ENCODE assay signal across 9 cellular contexts in genomic region chr17:7293821-7294613, GRCh38. TPM values are rescaled to one million over a fixed set of nuclear protein-coding genes. Genes with fewer than 3 reads are reported as not detected.
DNase-seq lines count a peak whose midpoint lies in the region; ATAC-seq, FAIRE-seq and TF ChIP-seq lines count a peak whose summit lies in the region.
"Had no signal": no experiment of that assay in that cellular context is flagged by ENCODE, and none has a peak within 500 bp of the region (broad histone marks: within the 10 kb centered on the region; RNA-seq: fewer than 3 reads in every experiment).

No MANE protein-coding gene starts in this region.

- H3K4me1 ChIP-seq in OCI-LY7 (ENCODE audit: insufficient read depth, low read length, poor library complexity, severe bottlenecking) (peaks cover 35% of the 10 kb centered on the region), gastroesophageal sphincter (peaks cover 5 to 79% (median 41%) of the 10 kb centered on the region in 3 donors), parathyroid adenoma (peaks cover 13% of the 10 kb centered on the region), BE2C (no peaks in the 10 kb centered on the region)

- H2AFZ ChIP-seq in OCI-LY7 (ENCODE audit: low read length): no peak overlapping the region
- peak overlapping the region; percentile 65 for H2AFZ ChIP-seq in parathyroid adenoma

- CTCF ChIA-PET in OCI-LY7 (lab: Charles Lee; ENCODE audit: unreplicated experiment): no interaction called here

- TF ChIP-seq POLR2A in gastroesophageal sphincter (IDR thresholded peaks at IDR 0.05) (peak in 1 of 2 donors; percentile 22), H54 (IDR thresholded peaks at IDR 0.05; ENCODE audit: low read depth, low read length) (no peak)

- no peaks in the 10 kb centered on the region for H3K9me2 ChIP-seq in OCI-LY7 (ENCODE audit: insufficient read depth, low read length)

- POLR2A ChIA-PET in OCI-LY7 (lab: Charles Lee): no interaction called here

- H3K4me3 ChIP-seq in OCI-LY7 (ENCODE audit: low read depth, low read length, poor library complexity, severe bottlenecking) (no peak overlapping the region), gastroesophageal sphincter (peak overlapping the region in 1 of 2 donors; percentile 49), parathyroid adenoma (ENCODE audit: low read depth, low read length) (no peak overlapping the region), BE2C (ENCODE audit: low read depth, low read length) (no peak overlapping the region)

- no peak overlapping the region for H3K9ac ChIP-seq in parathyroid adenoma

- H3K27me3 ChIP-seq in gastroesophageal sphincter: peaks cover 40% of the 10 kb centered on the region
- no peaks in the 10 kb centered on the region for H3K27me3 ChIP-seq in parathyroid adenoma (ENCODE audit: control insufficient read depth, insufficient read depth, low read length)
- peaks cover 28% of the 10 kb centered on the region for H3K27me3 ChIP-seq in BE2C

- TF ChIP-seq EP300 in gastroesophageal sphincter (IDR thresholded peaks at IDR 0.05): no peak

- FAIRE-seq in H54 (lab: Jason Lieb, UNC): no peak

- H3K79me2 ChIP-seq in OCI-LY7 (ENCODE audit: insufficient read depth, low read depth, low read length) (no peaks in the 10 kb centered on the region), parathyroid adenoma (no peaks in the 10 kb centered on the region)

- BruUV-seq in OCI-LY7 (replicated peaks; lab: Mats Ljungman, UMichigan): no TSS peak

- no peaks in the 10 kb centered on the region for H3K9me3 ChIP-seq in OCI-LY7 (ENCODE audit: low read length)
- H3K9me3 ChIP-seq in gastroesophageal sphincter: no peaks in the 10 kb centered on the region
- no peaks in the 10 kb centered on the region for H3K9me3 ChIP-seq in parathyroid adenoma (ENCODE audit: control insufficient read depth, low read length)
- no peaks in the 10 kb centered on the region for H3K9me3 ChIP-seq in BE2C

- intact Hi-C loops in OCI-LY7 (cut with micrococcal nuclease; ENCODE audit: unreplicated experiment): no loop called here

- H3K27ac ChIP-seq in OCI-LY7 (ENCODE audit: low read depth, low read length, poor library complexity, severe bottlenecking): no peak overlapping the region
- peak overlapping the region; percentile 39 to 98 (median 89) for H3K27ac ChIP-seq in gastroesophageal sphincter
- no peak overlapping the region for H3K27ac ChIP-seq in parathyroid adenoma

- no peaks in the 10 kb centered on the region for H4K20me1 ChIP-seq in OCI-LY7 (ENCODE audit: insufficient read depth, low read length)

- 0 to 83% methylated on average over 1 of the region's 75 CpGs for WGBS in gastroesophageal sphincter (ENCODE audit: low coverage in 1 of 2), 2 donors

- ATAC-seq in gastroesophageal sphincter (no peak), HG03159 (IDR thresholded peaks at IDR 0.05; ENCODE audit: unreplicated experiment) (no peak)

- no peak for TF ChIP-seq CTCF in GM13977 (IDR thresholded peaks at IDR 0.05; ENCODE audit: extremely low read depth, insufficient read depth, missing control alignments)
- no peak for TF ChIP-seq CTCF in OCI-LY7 (conservative IDR thresholded peaks at IDR 0.05; ENCODE audit: low read length)
- TF ChIP-seq CTCF in gastroesophageal sphincter (IDR thresholded peaks at IDR 0.05): no peak
- TF ChIP-seq CTCF in parathyroid adenoma (IDR thresholded peaks at IDR 0.05): no peak
- TF ChIP-seq CTCF in BE2C (IDR thresholded peaks at IDR 0.05; ENCODE audit: low read depth, low read length): no peak

- DNase-seq in GM13977 (ENCODE audit: low spot score): peak; percentile 44
- no peak for DNase-seq in OCI-LY7 (ENCODE audit: low spot score)
- no peak for DNase-seq in hepatic stellate cell (ENCODE audit: low spot score)
- DNase-seq in H54 (ENCODE audit: insufficient read length, low spot score): no peak
- no peak for DNase-seq in BE2C
- DNase-seq: amniotic stem cell had no signal

- H3K36me3 ChIP-seq in OCI-LY7 (ENCODE audit: insufficient read depth, low read length) (no peaks in the 10 kb centered on the region), gastroesophageal sphincter (no peaks in the 10 kb centered on the region), parathyroid adenoma (ENCODE audit: control insufficient read depth, insufficient read depth, low read length) (no peaks in the 10 kb centered on the region), BE2C (no peaks in the 10 kb centered on the region)

- in situ Hi-C loops in GM13977 (cut with MboI; ENCODE audit: low pct_unique_long_range_greater_than_20kb, low sequenced_read_pairs, unreplicated experiment): loop anchor here (10.0 kb wide), 1 partner anchor 239 kb away; no protein-coding TSS in a partner anchor

- H3K4me2 ChIP-seq in OCI-LY7 (ENCODE audit: low read length): peak overlapping the region; percentile 13; the same call in 1 of the 2 replicates
- H3K4me2 ChIP-seq in parathyroid adenoma (ENCODE audit: low read length): peak overlapping the region; percentile 63

RNA-seq across cellular contexts. Expression of gene YBX2, which starts 0.4 kb away (rescaled TPM):
- 9.8 and 12.8 TPM in 2 replicates for total RNA-seq in OCI-LY7 (2014; rRNA removed; shearing (Covaris generic))
- 6.7 and 11.8 TPM in 2 replicates for total RNA-seq in OCI-LY7 (2022)
- total RNA-seq in gastroesophageal sphincter: 1 to 10 TPM; 3.3 to 6.5 (median 5.3) TPM
- not detected for polyA plus RNA-seq in BE2C (2012; ENCODE audit: insufficient read depth, insufficient read length, low read depth)

RNA-seq across cellular contexts. Expression of gene SLC2A4, which starts 12.5 kb away (rescaled TPM):
- total RNA-seq in OCI-LY7 (2014; rRNA removed; shearing (Covaris generic)): 0.49 and 0.63 TPM in 2 replicates
- total RNA-seq in OCI-LY7 (2022): 0.30 and 0.61 TPM in 2 replicates
- 100 to 1,000 TPM in 3 of 4 donors, 10 to 100 TPM in 1; 71.8 to 200 (median 149) TPM for total RNA-seq in gastroesophageal sphincter
- not detected for polyA plus RNA-seq in BE2C (2012; ENCODE audit: insufficient read depth, insufficient read length, low read depth)

RNA-seq across cellular contexts. Expression of gene EIF5A, which starts 13.4 kb away (rescaled TPM):
- 491 and 519 TPM in 2 replicates for total RNA-seq in OCI-LY7 (2014; rRNA removed; shearing (Covaris generic))
- 692 and 803 TPM in 2 replicates for total RNA-seq in OCI-LY7 (2022)
- 100 to 1,000 TPM; 145 to 233 (median 183) TPM for total RNA-seq in gastroesophageal sphincter
- polyA plus RNA-seq in BE2C (2012; ENCODE audit: insufficient read depth, insufficient read length, low read depth): 805 TPM

RNA-seq across cellular contexts. Expression of gene GPS2, which starts 21.1 kb away (rescaled TPM):
- 70.4 and 70.5 TPM in 2 replicates for total RNA-seq in OCI-LY7 (2014; rRNA removed; shearing (Covaris generic))
- 75.0 and 80.8 TPM in 2 replicates for total RNA-seq in OCI-LY7 (2022)
- 100 to 1,000 TPM in 1 of 4 donors, 10 to 100 TPM in 3; 66.9 to 104 (median 82.5) TPM for total RNA-seq in gastroesophageal sphincter
- 123 TPM for polyA plus RNA-seq in BE2C (2012; ENCODE audit: insufficient read depth, insufficient read length, low read depth)

RNA-seq across cellular contexts. Expression of gene CLDN7, which starts 31.7 kb away (rescaled TPM):
- 0.28 TPM in 1 of 2 replicates, not detected in the other for total RNA-seq in OCI-LY7 (2014; rRNA removed; shearing (Covaris generic))
- total RNA-seq in OCI-LY7 (2022): 0.32 and 0.65 TPM in 2 replicates
- total RNA-seq in gastroesophageal sphincter: 10 to 100 TPM in 1 of 4 donors, 1 to 10 TPM in 2, not detected in 1; 1.4 to 16.9 (median 4.7) TPM
- 1.6 TPM for polyA plus RNA-seq in BE2C (2012; ENCODE audit: insufficient read depth, insufficient read length, low read depth)

Comparison
In these comparisons a context has a peak if more than half of its experiments do, and no peak if none do; other contexts are left out.
1. H3K27ac ChIP-seq: peak in gastroesophageal sphincter (4 of 4); none in OCI-LY7 (single experiment) and parathyroid adenoma (single experiment).
2. RNA of gene SLC2A4, which starts 12.5 kb away (total RNA-seq): 71.8 to 200 TPM in gastroesophageal sphincter; 0.30 to 0.63 TPM in OCI-LY7; every median in the first group is over 10 times any median in the second.